Comparison of ENCODE assay signal across 19 cellular contexts in genomic region chr12:868722-869121, GRCh38.
DNase-seq lines count a peak whose midpoint lies in the region; ATAC-seq and TF ChIP-seq lines count a peak whose summit lies in the region.
"Had no signal": no experiment of that assay in that cellular context is flagged by ENCODE, and none has a peak within 500 bp of the region (broad histone marks: within the 10 kb centered on the region; RNA-seq: fewer than 3 reads in every experiment).

No MANE protein-coding gene starts in this region.

- POLR2A ChIA-PET in AG04450 (lab: Yijun Ruan, JAX) = no interaction called here
- POLR2A ChIA-PET in CD8-positive, alpha-beta T cell (lab: Charles Lee) = no interaction called here

- H3K4me3 ChIP-seq in AG04450 (ENCODE audit: low read depth, low read length) (no peak overlapping the region), iPS DF 6.9 (ENCODE audit: low read length) (no peak overlapping the region)
- H3K4me3 ChIP-seq in CD8-positive, alpha-beta T cell (ENCODE audit: low read depth, low read length) = no peak overlapping the region
- H3K4me3 ChIP-seq: BLaER1 treated with 17β-estradiol and CSF1 and Interleukin-3, amounts not matched to agents 10 nM and 100 nM; gastroesophageal sphincter; lung; right atrium auricular region had no signal

- DNase-seq in AG04450 (ENCODE audit: low read depth, low spot score) = no peak
- peak; percentile 1 for DNase-seq in iPS DF 6.9 (ENCODE audit: low read depth, low spot score)
- DNase-seq in 8988T = no peak
- no peak for DNase-seq in DMS79 (lab: John Stamatoyannopoulos, UW)
- DNase-seq in NCI-H2081 (lab: John Stamatoyannopoulos, UW) = no peak
- DNase-seq in CD8-positive, alpha-beta T cell = no peak
- DNase-seq: activated CD4-positive, alpha-beta T cell treated with anti-CD3 and anti-CD28 coated beads, Interleukin-2, amount 10 ng/mL, durations not matched to agents 24 days and 14 days; activated naive CD8-positive, alpha-beta T cell treated with anti-CD3 and anti-CD28 coated beads, Interleukin-2, amount 10 ng/mL, durations not matched to agents 7 days and 5 days; HFFc6; NCI-H774; SHP77 treated with DMSO at 0.1 percent for 48 hours; T1000 had no signal

- H3K4me3 Mint-ChIP-seq in activated T-helper 17 cell treated with anti-CD3 and anti-CD28 coated beads, Interleukin-2, amount 50 U/mL, for 72 hours = no peak overlapping the region
- H3K4me3 Mint-ChIP-seq in CD8-positive, alpha-beta T cell = no peak overlapping the region
- H3K4me3 Mint-ChIP-seq: activated CD4-positive, alpha-beta T cell treated with anti-CD3 and anti-CD28 coated beads, Interleukin-2, amount 10 ng/mL, durations not matched to agents 24 days and 14 days; activated naive CD8-positive, alpha-beta T cell treated with anti-CD3 and anti-CD28 coated beads, Interleukin-2, amount 10 ng/mL, durations not matched to agents 7 days and 5 days; HFFc6; nephron had no signal

- no CpG with 5 or more reads among the region's 3 CpGs for WGBS in iPS DF 6.9 (ENCODE audit: insufficient coverage, insufficient read length)

- H3K9me3 Mint-ChIP-seq in activated T-helper 17 cell treated with anti-CD3 and anti-CD28 coated beads, Interleukin-2, amount 50 U/mL, for 72 hours = no peaks in the 10 kb centered on the region
- no peaks in the 10 kb centered on the region for H3K9me3 Mint-ChIP-seq in CD8-positive, alpha-beta T cell
- H3K9me3 Mint-ChIP-seq: activated CD4-positive, alpha-beta T cell treated with anti-CD3 and anti-CD28 coated beads, Interleukin-2, amount 10 ng/mL, durations not matched to agents 24 days and 14 days; activated naive CD8-positive, alpha-beta T cell treated with anti-CD3 and anti-CD28 coated beads, Interleukin-2, amount 10 ng/mL, durations not matched to agents 7 days and 5 days; HFFc6; nephron had no signal

- H3K36me3 ChIP-seq in iPS DF 6.9 (ENCODE audit: control insufficient read depth, insufficient read depth, low read length) = peaks cover 9% of the 10 kb centered on the region; the same call in 1 of the 2 replicates
- peaks cover 26% of the 10 kb centered on the region for H3K36me3 ChIP-seq in CD8-positive, alpha-beta T cell (ENCODE audit: insufficient read depth, low read length)

- H3K27ac Mint-ChIP-seq in activated T-helper 17 cell treated with anti-CD3 and anti-CD28 coated beads, Interleukin-2, amount 50 U/mL, for 72 hours = peak overlapping the region; percentile 79
- H3K27ac Mint-ChIP-seq in CD8-positive, alpha-beta T cell = no peak overlapping the region
- H3K27ac Mint-ChIP-seq: activated CD4-positive, alpha-beta T cell treated with anti-CD3 and anti-CD28 coated beads, Interleukin-2, amount 10 ng/mL, durations not matched to agents 24 days and 14 days; activated naive CD8-positive, alpha-beta T cell treated with anti-CD3 and anti-CD28 coated beads, Interleukin-2, amount 10 ng/mL, durations not matched to agents 7 days and 5 days; HFFc6; nephron had no signal

- no peak for ATAC-seq in activated T-helper 17 cell treated with anti-CD3 and anti-CD28 coated beads, Interleukin-2, amount 50 U/mL, for 72 hours (replicated peaks)
- no peak for ATAC-seq in CD8-positive, alpha-beta T cell
- ATAC-seq: gastroesophageal sphincter had no signal

- H3K4me1 ChIP-seq in iPS DF 6.9 (ENCODE audit: control insufficient read depth, insufficient read depth, low read length) = no peaks in the 10 kb centered on the region
- peaks cover 10% of the 10 kb centered on the region for H3K4me1 ChIP-seq in CD8-positive, alpha-beta T cell (ENCODE audit: insufficient read depth, low read length)
- H3K4me1 ChIP-seq: BLaER1 treated with 17β-estradiol and CSF1 and Interleukin-3, amounts not matched to agents 10 nM and 100 nM; gastroesophageal sphincter; right atrium auricular region had no signal

- H3K9me3 ChIP-seq in AG04450 (ENCODE audit: control insufficient read depth, insufficient read depth, low read length) = no peaks in the 10 kb centered on the region
- no peaks in the 10 kb centered on the region for H3K9me3 ChIP-seq in iPS DF 6.9 (ENCODE audit: control insufficient read depth, insufficient read depth, low read length)
- no peaks in the 10 kb centered on the region for H3K9me3 ChIP-seq in CD8-positive, alpha-beta T cell (ENCODE audit: low read length)
- H3K9me3 ChIP-seq: BLaER1 treated with 17β-estradiol and CSF1 and Interleukin-3, amounts not matched to agents 10 nM and 100 nM; gastroesophageal sphincter; right atrium auricular region had no signal

- intact Hi-C loops in CD8-positive, alpha-beta T cell (cut with DNase I, micrococcal nuclease) = loop anchor here in 1 of 2 experiments (5.0 kb wide), 1 partner anchor 301 kb away; no protein-coding TSS in a partner anchor

- H3K27ac ChIP-seq in AG04450 (ENCODE audit: low read depth, low read length) (no peak overlapping the region), iPS DF 6.9 (ENCODE audit: low read length) (no peak overlapping the region)
- no peak overlapping the region for H3K27ac ChIP-seq in CD8-positive, alpha-beta T cell (ENCODE audit: low read depth, low read length)
- H3K27ac ChIP-seq: BLaER1 treated with 17β-estradiol and CSF1 and Interleukin-3, amounts not matched to agents 10 nM and 100 nM; gastroesophageal sphincter; right atrium auricular region had no signal

- peaks cover 9% of the 10 kb centered on the region for H3K4me1 Mint-ChIP-seq in activated T-helper 17 cell treated with anti-CD3 and anti-CD28 coated beads, Interleukin-2, amount 50 U/mL, for 72 hours
- peaks cover 25% of the 10 kb centered on the region for H3K4me1 Mint-ChIP-seq in CD8-positive, alpha-beta T cell (ENCODE audit: low read depth)
- H3K4me1 Mint-ChIP-seq: nephron had no signal

- CTCF ChIA-PET in AG04450 (lab: Charles Lee) = no interaction called here
- CTCF ChIA-PET in CD8-positive, alpha-beta T cell (lab: Charles Lee) = interaction anchor here (1.2 kb wide), 1 partner anchor 14 kb away, joined by 3 read pairs; no protein-coding TSS in a partner anchor

- no peaks in the 10 kb centered on the region for H3K27me3 Mint-ChIP-seq in activated T-helper 17 cell treated with anti-CD3 and anti-CD28 coated beads, Interleukin-2, amount 50 U/mL, for 72 hours
- no peaks in the 10 kb centered on the region for H3K27me3 Mint-ChIP-seq in CD8-positive, alpha-beta T cell (ENCODE audit: low read depth)
- H3K27me3 Mint-ChIP-seq: activated CD4-positive, alpha-beta T cell treated with anti-CD3 and anti-CD28 coated beads, Interleukin-2, amount 10 ng/mL, durations not matched to agents 24 days and 14 days; activated naive CD8-positive, alpha-beta T cell treated with anti-CD3 and anti-CD28 coated beads, Interleukin-2, amount 10 ng/mL, durations not matched to agents 7 days and 5 days had no signal

- H3K27me3 ChIP-seq in AG04450 (ENCODE audit: control insufficient read depth, insufficient read depth, low read length) = no peaks in the 10 kb centered on the region
- H3K27me3 ChIP-seq in iPS DF 6.9 (ENCODE audit: control insufficient read depth, insufficient read depth, low read length) = no peaks in the 10 kb centered on the region
- H3K27me3 ChIP-seq in CD8-positive, alpha-beta T cell (ENCODE audit: insufficient read depth, low read length) = no peaks in the 10 kb centered on the region
- H3K27me3 ChIP-seq: BLaER1 treated with 17β-estradiol and CSF1 and Interleukin-3, amounts not matched to agents 10 nM and 100 nM; gastroesophageal sphincter; right atrium auricular region had no signal

- TF ChIP-seq CTCF in AG04450 (IDR thresholded peaks at IDR 0.05; ENCODE audit: low read depth, low read length) = peak; percentile 9; the same call in 1 of the 2 replicates
- TF ChIP-seq CTCF in GM12873 (IDR thresholded peaks at IDR 0.05; ENCODE audit: insufficient read depth, low read depth, low read length, missing control alignments) = peak; percentile 4
- TF ChIP-seq CTCF in CD8-positive, alpha-beta T cell (IDR thresholded peaks at IDR 0.05) = no peak

- H3K36me3 Mint-ChIP-seq in activated T-helper 17 cell treated with anti-CD3 and anti-CD28 coated beads, Interleukin-2, amount 50 U/mL, for 72 hours (ENCODE audit: low read depth) = peaks cover 95% of the 10 kb centered on the region
- H3K36me3 Mint-ChIP-seq in CD8-positive, alpha-beta T cell = peaks cover 78% of the 10 kb centered on the region
